19 cellular contexts compared by ENCODE assay signal in the genomic region with DNA sequence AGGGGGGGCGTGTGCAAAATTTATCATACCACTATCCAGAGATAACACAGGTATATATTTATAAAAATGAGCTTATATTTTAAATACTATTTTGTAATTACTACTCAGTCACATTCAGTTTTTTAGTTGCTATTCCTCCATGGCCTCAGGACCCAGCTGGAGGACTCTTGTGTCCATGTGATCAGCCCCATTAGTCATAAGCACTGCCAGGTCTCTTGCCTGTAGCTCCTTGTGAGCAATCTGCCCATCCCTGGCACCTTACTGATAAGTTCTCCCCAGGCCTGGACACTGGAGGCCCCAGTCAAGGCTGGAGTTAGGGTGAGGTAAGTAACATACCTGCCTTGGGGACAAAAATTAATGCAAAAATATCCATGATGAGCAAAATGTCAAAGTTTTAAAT.
"Had no signal": no experiment of that assay in that cellular context is flagged by ENCODE, and none has a peak within 500 bp of the region (broad histone marks: within the 10 kb centered on the region; RNA-seq: fewer than 3 reads in every experiment).

No MANE protein-coding gene starts in this region.

- H3K27ac ChIP-seq: dorsolateral prefrontal cortex, gastrocnemius medialis, heart left ventricle, prostate gland, tibial artery had no signal

- H3K9me3 ChIP-seq: gastrocnemius medialis, heart left ventricle, mucosa of descending colon, prostate gland, tibial artery had no signal

- H3K36me3 ChIP-seq: gastrocnemius medialis, heart left ventricle, prostate gland, tibial artery had no signal

- ATAC-seq: activated CD8-positive, alpha-beta memory T cell treated with anti-CD3 and anti-CD28 coated beads, Interleukin-2, amount 10 ng/mL, durations not matched to agents 7 days and 5 days; gastrocnemius medialis; heart left ventricle; mucosa of descending colon; right cardiac atrium; WTC11 had no signal

- H3K4me3 ChIP-seq: dorsolateral prefrontal cortex, gastrocnemius medialis, heart left ventricle, mucosa of descending colon, prostate gland, tibial artery had no signal

- H3K27me3 ChIP-seq: dorsolateral prefrontal cortex, gastrocnemius medialis, heart left ventricle, tibial artery had no signal

- H3K4me1 ChIP-seq: gastrocnemius medialis, prostate gland, tibial artery had no signal

- DNase-seq: activated CD4-positive, alpha-beta memory T cell treated with anti-CD3 and anti-CD28 coated beads for 36 hours; activated CD4-positive, alpha-beta T cell treated with anti-CD3 and anti-CD28 coated beads for 4 hours; activated CD8-positive, alpha-beta memory T cell treated with anti-CD3 and anti-CD28 coated beads, Interleukin-2, amount 10 ng/mL, durations not matched to agents 7 days and 5 days; activated naive CD8-positive, alpha-beta T cell treated with anti-CD3 and anti-CD28 coated beads for 36 hours; amniotic stem cell; dorsolateral prefrontal cortex; gastrocnemius medialis; heart left ventricle; kidney glomerular epithelial cell; mesenchymal stem cell; mucosa of descending colon; naive B cell; right cardiac atrium; stimulated activated CD4-positive, alpha-beta T cell treated with anti-CD3 and anti-CD28 coated beads, Interleukin-2, amount 100 ng/mL, for 24 hours; stimulated activated naive CD4-positive, alpha-beta T cell treated with Interleukin-2 at 50 U/mL for 16 hours; substantia nigra; tibial artery had no signal
